Comparison of ENCODE assay signal across 14 cellular contexts in genomic region chr15:68802373-68802772, GRCh38.
"Had no signal": no experiment of that assay in that cellular context is flagged by ENCODE, and none has a peak within 500 bp of the region (broad histone marks: within the 10 kb centered on the region; RNA-seq: fewer than 3 reads in every experiment).

No MANE protein-coding gene starts in this region.

- H3K4me3 Mint-ChIP-seq: activated CD4-positive, alpha-beta T cell treated with anti-CD3 and anti-CD28 coated beads, Interleukin-2, amount 10 ng/mL, durations not matched to agents 7 days and 5 days; activated T-cell treated with anti-CD3 and anti-CD28 coated beads, Interleukin-2, amount 50 U/mL, for 4 hours had no signal

- H3K4me3 ChIP-seq: coronary artery, transverse colon had no signal

- DNase-seq: activated CD4-positive, alpha-beta T cell treated with anti-CD3 and anti-CD28 coated beads, Interleukin-2, amount 10 ng/mL, durations not matched to agents 7 days and 5 days; activated CD4-positive, CD25-positive, alpha-beta regulatory T cell; activated gamma-delta T cell treated with Interleukin-2 at 50 U/mL for 16 hours; activated T-cell treated with anti-CD3 and anti-CD28 coated beads, Interleukin-2, amount 50 U/mL, for 4 hours; effector CD8-positive, alpha-beta T cell; left ventricle myocardium superior; midbrain; retina; small intestine; substantia nigra; T-helper 2 cell; transverse colon had no signal

- H3K27ac Mint-ChIP-seq: activated CD4-positive, alpha-beta T cell treated with anti-CD3 and anti-CD28 coated beads, Interleukin-2, amount 10 ng/mL, durations not matched to agents 7 days and 5 days had no signal

- H3K27me3 ChIP-seq: transverse colon had no signal

- H3K36me3 ChIP-seq: transverse colon had no signal

- H3K9me3 Mint-ChIP-seq: activated CD4-positive, alpha-beta T cell treated with anti-CD3 and anti-CD28 coated beads, Interleukin-2, amount 10 ng/mL, durations not matched to agents 7 days and 5 days; activated T-cell treated with anti-CD3 and anti-CD28 coated beads, Interleukin-2, amount 50 U/mL, for 4 hours had no signal

- H3K9me3 ChIP-seq: transverse colon had no signal

- H3K27me3 Mint-ChIP-seq: activated CD4-positive, alpha-beta T cell treated with anti-CD3 and anti-CD28 coated beads, Interleukin-2, amount 10 ng/mL, durations not matched to agents 7 days and 5 days had no signal

- ATAC-seq: activated T-cell treated with anti-CD3 and anti-CD28 coated beads, Interleukin-2, amount 50 U/mL, for 4 hours; left ventricle myocardium superior had no signal

- H3K27ac ChIP-seq: epithelial cell of prostate, transverse colon had no signal
